ENCODE assay signal across 21 cellular contexts in the genomic region with DNA sequence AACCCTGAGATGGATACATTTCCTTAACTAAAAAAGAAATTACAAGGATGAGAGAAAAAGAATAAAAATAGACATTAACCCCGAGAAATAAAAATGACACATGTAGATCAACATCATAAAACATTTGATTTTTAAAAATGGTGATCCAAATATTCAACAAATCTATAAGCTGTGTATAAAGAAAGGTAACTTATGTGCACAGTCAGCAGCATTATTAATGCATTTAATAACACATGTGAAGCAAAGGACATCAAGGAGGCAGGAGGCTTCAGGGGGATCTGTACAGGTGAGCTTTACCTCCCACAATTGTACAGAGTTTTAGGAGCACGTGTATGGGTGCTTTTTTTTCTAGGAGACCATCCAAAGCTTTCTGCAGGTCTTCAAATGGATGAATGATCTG.
"Had no signal": no experiment of that assay in that cellular context is flagged by ENCODE, and none has a peak within 500 bp of the region (broad histone marks: within the 10 kb centered on the region; RNA-seq: fewer than 3 reads in every experiment).

No MANE protein-coding gene starts in this region.

- H2AFZ ChIP-seq: hepatocyte had no signal

- H3K9me3 ChIP-seq: prostate gland, right atrium auricular region, tibial artery had no signal

- H3K9me3 Mint-ChIP-seq: activated CD4-positive, alpha-beta memory T cell treated with anti-CD3 and anti-CD28 coated beads, Interleukin-2, amount 10 ng/mL, durations not matched to agents 7 days and 5 days; activated naive CD8-positive, alpha-beta T cell treated with anti-CD3 and anti-CD28 coated beads, Interleukin-2, amount 10 ng/mL, durations not matched to agents 7 days and 5 days; activated T-helper 2 cell treated with anti-CD3 and anti-CD28 coated beads, Interferon-gamma antibody, Interleukin-2, Interleukin-4, amounts not matched to agents 10 μg/mL and 5 μg/mL and 100 μg/mL, durations not matched to agents 14 hours and 24 hours and 36 hours; brain; natural killer cell treated with Interleukin-12 subunit alpha and Interleukin-12 subunit beta and Interleukin-15 and Interleukin-18, amount 100 ng/mL, for 72 hours; T-cell had no signal

- H3K36me3 ChIP-seq: prostate gland, right atrium auricular region, tibial artery had no signal

- H3K27ac Mint-ChIP-seq: activated CD4-positive, alpha-beta memory T cell treated with anti-CD3 and anti-CD28 coated beads, Interleukin-2, amount 10 ng/mL, durations not matched to agents 7 days and 5 days; activated CD8-positive, alpha-beta memory T cell treated with anti-CD3 and anti-CD28 coated beads, Interleukin-2, amount 10 ng/mL, durations not matched to agents 7 days and 5 days; activated naive CD8-positive, alpha-beta T cell treated with anti-CD3 and anti-CD28 coated beads, Interleukin-2, amount 10 ng/mL, durations not matched to agents 7 days and 5 days; activated T-helper 2 cell treated with anti-CD3 and anti-CD28 coated beads, Interferon-gamma antibody, Interleukin-2, Interleukin-4, amounts not matched to agents 10 μg/mL and 5 μg/mL and 100 μg/mL, durations not matched to agents 14 hours and 24 hours and 36 hours; brain; T-cell had no signal

- H3K27ac ChIP-seq: hepatocyte, prostate gland, right atrium auricular region, tibial artery had no signal

- H3K4me3 ChIP-seq: hepatocyte, prostate gland, right atrium auricular region, tibial artery had no signal

- H3K27me3 ChIP-seq: dorsolateral prefrontal cortex, hepatocyte, right atrium auricular region, tibial artery had no signal

- H3K36me3 Mint-ChIP-seq: brain; natural killer cell treated with Interleukin-12 subunit alpha and Interleukin-12 subunit beta and Interleukin-15 and Interleukin-18, amount 100 ng/mL, for 72 hours had no signal

- H3K27me3 Mint-ChIP-seq: activated CD4-positive, alpha-beta memory T cell treated with anti-CD3 and anti-CD28 coated beads, Interleukin-2, amount 10 ng/mL, durations not matched to agents 7 days and 5 days; activated CD8-positive, alpha-beta memory T cell treated with anti-CD3 and anti-CD28 coated beads, Interleukin-2, amount 10 ng/mL, durations not matched to agents 7 days and 5 days; activated naive CD8-positive, alpha-beta T cell treated with anti-CD3 and anti-CD28 coated beads, Interleukin-2, amount 10 ng/mL, durations not matched to agents 7 days and 5 days; brain; natural killer cell treated with Interleukin-12 subunit alpha and Interleukin-12 subunit beta and Interleukin-15 and Interleukin-18, amount 100 ng/mL, for 72 hours; T-cell had no signal

- H3K4me2 ChIP-seq: hepatocyte had no signal

- DNase-seq: activated CD4-positive, alpha-beta memory T cell treated with anti-CD3 and anti-CD28 coated beads, Interleukin-2, amount 10 ng/mL, durations not matched to agents 7 days and 5 days; activated CD4-positive, alpha-beta T cell treated with anti-CD3 and anti-CD28 coated beads for 48 hours; activated CD4-positive, CD25-positive, alpha-beta regulatory T cell; activated CD8-positive, alpha-beta memory T cell treated with anti-CD3 and anti-CD28 coated beads, Interleukin-2, amount 10 ng/mL, durations not matched to agents 7 days and 5 days; activated naive CD4-positive, alpha-beta T cell treated with Interleukin-2 at 50 U/mL for 16 hours; activated naive CD8-positive, alpha-beta T cell treated with anti-CD3 and anti-CD28 coated beads, Interleukin-2, amount 10 ng/mL, durations not matched to agents 7 days and 5 days; caudate nucleus; dorsolateral prefrontal cortex; left cardiac atrium; stimulated activated CD8-positive, alpha-beta memory T cell treated with anti-CD3 and anti-CD28 coated beads, Interleukin-4, amount 100 ng/mL, for 48 hours; stimulated activated naive CD4-positive, alpha-beta T cell; T-cell; tibial artery had no signal

- ATAC-seq: activated CD8-positive, alpha-beta memory T cell treated with anti-CD3 and anti-CD28 coated beads, Interleukin-2, amount 10 ng/mL, durations not matched to agents 7 days and 5 days; left cardiac atrium; natural killer cell treated with Interleukin-12 subunit alpha and Interleukin-12 subunit beta and Interleukin-15 and Interleukin-18, amount 100 ng/mL, for 72 hours; T-cell had no signal

- H3K4me3 Mint-ChIP-seq: activated CD4-positive, alpha-beta memory T cell treated with anti-CD3 and anti-CD28 coated beads, Interleukin-2, amount 10 ng/mL, durations not matched to agents 7 days and 5 days; activated CD8-positive, alpha-beta memory T cell treated with anti-CD3 and anti-CD28 coated beads, Interleukin-2, amount 10 ng/mL, durations not matched to agents 7 days and 5 days; activated naive CD8-positive, alpha-beta T cell treated with anti-CD3 and anti-CD28 coated beads, Interleukin-2, amount 10 ng/mL, durations not matched to agents 7 days and 5 days; brain; natural killer cell treated with Interleukin-12 subunit alpha and Interleukin-12 subunit beta and Interleukin-15 and Interleukin-18, amount 100 ng/mL, for 72 hours; T-cell had no signal

- FAIRE-seq: colon, urothelium cell line had no signal
